Comparison of ENCODE assay signal across 7 cellular contexts in the genomic region with DNA sequence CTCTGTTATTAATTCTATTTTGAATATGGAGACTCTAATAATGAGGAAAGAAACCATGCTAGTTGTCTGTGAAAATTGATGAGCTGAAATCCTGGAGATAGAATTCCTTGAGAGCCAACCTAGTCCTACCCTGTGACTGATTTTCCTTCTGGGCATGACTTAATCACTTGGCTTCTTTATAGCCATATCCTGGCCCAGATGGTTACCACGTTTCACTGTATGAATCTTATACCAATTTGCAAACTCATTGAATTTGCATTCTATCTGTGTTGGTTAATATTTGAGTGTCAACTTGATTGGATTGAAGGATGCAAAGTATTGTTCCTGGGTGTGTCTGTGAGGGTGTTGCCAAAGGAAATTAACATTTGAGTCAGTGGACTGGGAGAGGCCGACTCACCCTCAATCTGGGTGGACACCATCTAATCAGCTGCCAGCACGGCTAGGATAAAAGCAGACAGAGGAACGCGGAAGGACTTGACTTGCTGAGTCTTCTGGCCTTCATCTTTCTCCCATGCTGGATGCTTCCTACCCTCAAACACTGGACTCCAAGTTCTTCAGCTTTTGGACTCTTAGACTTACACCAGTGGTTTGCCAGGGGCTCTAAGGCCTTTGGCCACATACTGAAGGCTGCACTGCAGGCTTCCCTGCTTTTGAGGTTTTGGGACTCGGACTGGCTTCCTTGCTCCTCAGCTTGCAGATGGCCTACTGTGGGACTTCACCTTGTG.
DNase-seq lines count a peak whose midpoint lies in the region; ATAC-seq, FAIRE-seq and TF ChIP-seq lines count a peak whose summit lies in the region.
"Not testable (repeated sequence)": the region's sequence is repeated elsewhere in the genome, so short reads cannot be mapped to it uniquely, and the experiment has no call there.

No MANE protein-coding gene starts in this region.

- H3K27me3 ChIP-seq in GM23248 (replicated peaks; ENCODE audit: insufficient read depth); K562 (ENCODE audit: control insufficient read depth in 2 of 2, insufficient read depth in 2 of 2, low read length in 2 of 2): not testable (repeated sequence)

- not testable (repeated sequence) for H4K20me1 ChIP-seq in GM23248 (ENCODE audit: insufficient read depth); K562 (replicated peaks; ENCODE audit: control insufficient read depth, insufficient read depth, low read length)

- WGBS in GM23248 (ENCODE audit: low coverage in 1 of 2, low lambda C conversion rate in 2 of 2, missing lambda C conversion rate in 2 of 2), 2 experiments = 70 to 72% methylated on average over 6 of the region's 6 CpGs
- 4% methylated on average over 6 of the region's 6 CpGs for WGBS in K562 (ENCODE audit: insufficient coverage, low coverage, missing lambda C conversion rate)

- not testable (repeated sequence) for H3K9me3 Mint-ChIP-seq in activated CD4-positive, alpha-beta T cell treated with anti-CD3 and anti-CD28 coated beads for 36 hours (ENCODE audit: low read depth); stimulated activated naive CD8-positive, alpha-beta T cell treated with anti-CD3 and anti-CD28 coated beads, Interleukin-15, Interleukin-2, amounts not matched to agents 100 ng/mL and 50 ng/mL, for 24 hours

- H3K27me3 Mint-ChIP-seq in activated CD4-positive, alpha-beta T cell treated with anti-CD3 and anti-CD28 coated beads for 36 hours; stimulated activated naive CD8-positive, alpha-beta T cell treated with anti-CD3 and anti-CD28 coated beads, Interleukin-15, Interleukin-2, amounts not matched to agents 100 ng/mL and 50 ng/mL, for 24 hours: not testable (repeated sequence)

- 0 out of 4 replicates have a peak, but pooled peaks of 1 of the 2 experiments have one; percentile 32 for TF ChIP-seq RAD21 in K562 (CRISPR knock-in tag; conservative IDR thresholded peaks at IDR 0.05 in 1 of 2, IDR thresholded peaks at IDR 0.05 in 1 of 2)

- not testable (repeated sequence) for TF ChIP-seq CTCF in AG10803 (conservative IDR thresholded peaks at IDR 0.05; ENCODE audit: low read length); K562 (IDR thresholded peaks at IDR 0.05 in 2 of 3, conservative IDR thresholded peaks at IDR 0.05 in 1 of 3; ENCODE audit: insufficient read depth in 2 of 3, low read depth in 1 of 3, low read length in 3 of 3); fibroblast of the aortic adventitia (IDR thresholded peaks at IDR 0.05; ENCODE audit: insufficient read depth, low read length)

- H3K4me3 Mint-ChIP-seq in activated CD4-positive, alpha-beta T cell treated with anti-CD3 and anti-CD28 coated beads for 36 hours; stimulated activated naive CD8-positive, alpha-beta T cell treated with anti-CD3 and anti-CD28 coated beads, Interleukin-15, Interleukin-2, amounts not matched to agents 100 ng/mL and 50 ng/mL, for 24 hours: not testable (repeated sequence)

- not testable (repeated sequence) for TF ChIP-seq EP300 in K562 (IDR thresholded peaks at IDR 0.05; ENCODE audit: low read length)

- not testable (repeated sequence) for H3K9me3 ChIP-seq in GM23248 (ENCODE audit: low read depth); K562 (replicated peaks; ENCODE audit: control insufficient read depth, insufficient read depth, low read depth, low read length)

- not testable (repeated sequence) for H3K79me2 ChIP-seq in GM23248 (ENCODE audit: insufficient read depth)
- H3K79me2 ChIP-seq in K562 (ENCODE audit: control insufficient read depth, insufficient read depth, low read length) = peaks cover 52% of the 10 kb centered on the region

- not testable (repeated sequence) for ATAC-seq in activated CD4-positive, alpha-beta T cell treated with anti-CD3 and anti-CD28 coated beads for 36 hours; K562

- FAIRE-seq in K562 (lab: Jason Lieb, UNC) = not testable (repeated sequence)

- TF ChIP-seq POLR2A in K562 (conservative IDR thresholded peaks at IDR 0.05) = peak; percentile 76
- TF ChIP-seq POLR2A in erythroblast (IDR thresholded peaks at IDR 0.05; ENCODE audit: low read length) = not testable (repeated sequence)

- intact Hi-C loops in activated CD4-positive, alpha-beta T cell treated with anti-CD3 and anti-CD28 coated beads for 36 hours (cut with DNase I, micrococcal nuclease) = loop anchor here (1.0 to 5.0 kb wide), 7 partner anchors 413 to 1588 kb away; no protein-coding TSS in a partner anchor
- intact Hi-C loops in K562 (cut with micrococcal nuclease) = loop anchor here (5.0 kb wide), 3 partner anchors 133 to 368 kb away; no protein-coding TSS in a partner anchor

- H3K4me1 Mint-ChIP-seq in activated CD4-positive, alpha-beta T cell treated with anti-CD3 and anti-CD28 coated beads for 36 hours = peaks cover 62% of the 10 kb centered on the region
- peaks cover 73% of the 10 kb centered on the region for H3K4me1 Mint-ChIP-seq in stimulated activated naive CD8-positive, alpha-beta T cell treated with anti-CD3 and anti-CD28 coated beads, Interleukin-15, Interleukin-2, amounts not matched to agents 100 ng/mL and 50 ng/mL, for 24 hours (ENCODE audit: low read depth)

- H3K36me3 Mint-ChIP-seq in activated CD4-positive, alpha-beta T cell treated with anti-CD3 and anti-CD28 coated beads for 36 hours (ENCODE audit: low read depth) = not testable (repeated sequence)
- peaks cover 16% of the 10 kb centered on the region for H3K36me3 Mint-ChIP-seq in stimulated activated naive CD8-positive, alpha-beta T cell treated with anti-CD3 and anti-CD28 coated beads, Interleukin-15, Interleukin-2, amounts not matched to agents 100 ng/mL and 50 ng/mL, for 24 hours (ENCODE audit: low read depth)

- not testable (repeated sequence) for H3K9ac ChIP-seq in GM23248
- peak overlapping the region in 1 of 2 experiments; percentile 74; a peak in 2 of 4 replicates for H3K9ac ChIP-seq in K562 (ENCODE audit: insufficient read depth in 1 of 2, low read depth in 2 of 2, low read length in 2 of 2)

- H2AFZ ChIP-seq in GM23248 = not testable (repeated sequence)
- peak overlapping the region; percentile 46; the same call in 1 of the 2 replicates for H2AFZ ChIP-seq in K562 (ENCODE audit: low read depth, low read length)

- CTCF ChIA-PET in activated CD4-positive, alpha-beta T cell treated with anti-CD3 and anti-CD28 coated beads for 36 hours (lab: Charles Lee) = interaction anchor here (0.6 kb wide), 1 partner anchor 261 kb away, joined by 3 read pairs; no protein-coding TSS in a partner anchor
- CTCF ChIA-PET in K562 (lab: Yijun Ruan, JAX; ENCODE audit: low intra/inter-chr PET ratio) = not testable (repeated sequence)

- H3K4me3 ChIP-seq in AG10803 (ENCODE audit: low read length); GM23248; fibroblast of the aortic adventitia (ENCODE audit: low read depth, low read length): not testable (repeated sequence)
- peak overlapping the region; percentile 54 for H3K4me3 ChIP-seq in K562

- H3K4me1 ChIP-seq in GM23248 (ENCODE audit: insufficient read depth) = peaks cover 29% of the 10 kb centered on the region
- peaks cover 9 to 17% of the 10 kb centered on the region in 2 experiments for H3K4me1 ChIP-seq in K562 (replicated peaks in 1 of 2; ENCODE audit: control insufficient read depth in 2 of 2, insufficient read depth in 2 of 2, low read length in 2 of 2)

- peak overlapping the region; percentile 9 for H3K27ac Mint-ChIP-seq in activated CD4-positive, alpha-beta T cell treated with anti-CD3 and anti-CD28 coated beads for 36 hours
- peak overlapping the region; percentile 52 for H3K27ac Mint-ChIP-seq in stimulated activated naive CD8-positive, alpha-beta T cell treated with anti-CD3 and anti-CD28 coated beads, Interleukin-15, Interleukin-2, amounts not matched to agents 100 ng/mL and 50 ng/mL, for 24 hours

- not testable (repeated sequence) for H3K27ac ChIP-seq in GM23248
- H3K27ac ChIP-seq in K562 (ENCODE audit: extremely low read depth, low read depth, low read length) = peak overlapping the region; percentile 69

- peak; percentile 32 for DNase-seq in AG10803 (ENCODE audit: low read depth)
- DNase-seq in GM23248 = peak; percentile 43
- DNase-seq in activated CD4-positive, alpha-beta T cell treated with anti-CD3 and anti-CD28 coated beads for 36 hours = not testable (repeated sequence)
- peak in 1 of 4 experiments; percentile 82 for DNase-seq in K562 (ENCODE audit: extremely low read depth in 1 of 4, low spot score in 3 of 4)
- peak; percentile 4 to 24 for DNase-seq in erythroblast (lab: John Stamatoyannopoulos, UW)
- DNase-seq in fibroblast of the aortic adventitia (ENCODE audit: low read depth) = peak; percentile 32

- H3K9me2 ChIP-seq in GM23248 (ENCODE audit: insufficient read depth) = not testable (repeated sequence)

- H3K36me3 ChIP-seq in GM23248 (ENCODE audit: low read depth) = not testable (repeated sequence)
- H3K36me3 ChIP-seq in K562 (ENCODE audit: control insufficient read depth, insufficient read depth, low read length) = peaks cover 18% of the 10 kb centered on the region

- POLR2A ChIA-PET in activated CD4-positive, alpha-beta T cell treated with anti-CD3 and anti-CD28 coated beads for 36 hours (lab: Charles Lee) = interaction anchor here (0.6 kb wide), 1 partner anchor 67 kb away, joined by 3 read pairs; no protein-coding TSS in a partner anchor
- POLR2A ChIA-PET in K562 (lab: Yijun Ruan, JAX) = interaction anchor here (0.7 to 1.8 kb wide), 5 partner anchors 10 to 361 kb away, joined by 3 to 4 read pairs (median 3); no protein-coding TSS in a partner anchor

- peaks cover 37% of the 10 kb centered on the region for H3F3A ChIP-seq in GM23248 (ENCODE audit: insufficient read depth)

- BruUV-seq in K562 (replicated peaks; lab: Mats Ljungman, UMichigan) = not testable (repeated sequence)

- in situ Hi-C loops in GM23248 (cut with MboI) = loop anchor here (25.0 kb wide), 1 partner anchor 1308 kb away; no protein-coding TSS in a partner anchor
- in situ Hi-C loops in K562 (cut with MboI) = not testable (repeated sequence)

- H3K4me2 ChIP-seq in GM23248 (ENCODE audit: unreplicated experiment) = not testable (repeated sequence)
- peak overlapping the region; percentile 96 for H3K4me2 ChIP-seq in K562 (ENCODE audit: insufficient read depth, low read length)

- H3K9me1 ChIP-seq in K562 (ENCODE audit: control insufficient read depth, insufficient read depth, low read length) = not testable (repeated sequence)

TF ChIP-seq in K562, 482 proteins besides CTCF, POLR2A, EP300 and RAD21 (continues in another document):
- TF ChIP-seq LCOR (CRISPR knock-in tag; IDR thresholded peaks at IDR 0.05) (peak; percentile 76), TEAD1 (CRISPR knock-in tag; IDR thresholded peaks at IDR 0.05) (peak in 1 of 2 experiments; percentile 76; a peak in 1 of 4 replicates)
